Comparison of ENCODE assay signal across 26 cellular contexts in the genomic region with DNA sequence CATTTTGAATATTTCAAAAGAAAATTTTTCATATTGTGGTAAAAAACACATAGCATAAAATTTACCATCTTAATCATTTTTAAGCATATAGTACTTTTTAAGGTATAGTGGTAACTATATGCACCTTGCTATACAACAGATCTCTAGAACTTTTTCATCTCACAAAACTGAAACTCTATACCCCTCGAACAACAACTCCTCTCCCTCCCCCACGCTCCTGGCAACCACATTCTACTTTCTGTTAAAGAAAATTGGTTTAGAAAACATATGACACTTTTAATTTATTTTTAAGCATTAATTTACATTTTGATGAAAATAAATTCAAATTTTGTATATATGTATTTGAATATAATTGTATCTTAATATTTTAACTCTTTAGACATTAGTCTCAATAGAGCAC.
"Had no signal": no experiment of that assay in that cellular context is flagged by ENCODE, and none has a peak within 500 bp of the region (broad histone marks: within the 10 kb centered on the region; RNA-seq: fewer than 3 reads in every experiment).

No MANE protein-coding gene starts in this region.

- DNase-seq: dermis blood vessel endothelial cell; effector memory CD4-positive, alpha-beta T cell; foreskin keratinocyte; glutamatergic neuron; heart right ventricle; hippocampal formation; kidney glomerular epithelial cell; left colon; left ventricle myocardium superior; lower lobe of right lung; naive thymus-derived CD8-positive, alpha-beta T cell; nephron progenitor cell; nucleus accumbens; posterior cingulate gyrus; psoas muscle; right cardiac atrium; sigmoid colon; stimulated activated CD4-positive, alpha-beta T cell treated with anti-CD3 and anti-CD28 coated beads, Interleukin-2, amount 100 ng/mL, for 24 hours; stimulated activated CD4-positive, alpha-beta T cell treated with anti-CD3 and anti-CD28 coated beads, Interleukin-4, amount 100 ng/mL, for 4 hours; stimulated activated naive B cell treated with anti-CD40 and anti-IgM and Interleukin-4, amounts not matched to agents 10 μg/mL and 1 μg/mL and 100 μg/mL, for 72 hours; upper lobe of right lung; uterus had no signal

- H3K9me3 ChIP-seq: esophagus muscularis mucosa, lower lobe of right lung, psoas muscle, sigmoid colon, thoracic aorta, upper lobe of right lung, uterus had no signal

- H3K4me3 ChIP-seq: coronary artery, esophagus muscularis mucosa, heart right ventricle, lower lobe of right lung, psoas muscle, sigmoid colon, thoracic aorta, tibial nerve, upper lobe of right lung, uterus had no signal

- H3K36me3 ChIP-seq: esophagus muscularis mucosa, heart right ventricle, lower lobe of right lung, sigmoid colon, thoracic aorta, tibial nerve, upper lobe of right lung, uterus had no signal

- H3K27me3 ChIP-seq: esophagus muscularis mucosa, foreskin keratinocyte, heart right ventricle, sigmoid colon, tibial nerve, upper lobe of right lung, uterus had no signal

- H3K27ac ChIP-seq: coronary artery, esophagus muscularis mucosa, foreskin keratinocyte, heart right ventricle, lower lobe of right lung, psoas muscle, sigmoid colon, thoracic aorta, tibial nerve, upper lobe of right lung, uterus had no signal

- H3K4me1 ChIP-seq: esophagus muscularis mucosa, foreskin keratinocyte, heart right ventricle, lower lobe of right lung, psoas muscle, sigmoid colon, tibial nerve, upper lobe of right lung, uterus had no signal

- ATAC-seq: foreskin keratinocyte; heart right ventricle; left colon; left ventricle myocardium superior; lower lobe of right lung; naive thymus-derived CD8-positive, alpha-beta T cell; psoas muscle; right cardiac atrium; stimulated activated naive B cell treated with anti-CD40 and anti-IgM and Interleukin-4, amounts not matched to agents 10 μg/mL and 1 μg/mL and 100 μg/mL, for 72 hours; upper lobe of right lung had no signal
